ENCODE assay signal across 29 cellular contexts in the genomic region with DNA sequence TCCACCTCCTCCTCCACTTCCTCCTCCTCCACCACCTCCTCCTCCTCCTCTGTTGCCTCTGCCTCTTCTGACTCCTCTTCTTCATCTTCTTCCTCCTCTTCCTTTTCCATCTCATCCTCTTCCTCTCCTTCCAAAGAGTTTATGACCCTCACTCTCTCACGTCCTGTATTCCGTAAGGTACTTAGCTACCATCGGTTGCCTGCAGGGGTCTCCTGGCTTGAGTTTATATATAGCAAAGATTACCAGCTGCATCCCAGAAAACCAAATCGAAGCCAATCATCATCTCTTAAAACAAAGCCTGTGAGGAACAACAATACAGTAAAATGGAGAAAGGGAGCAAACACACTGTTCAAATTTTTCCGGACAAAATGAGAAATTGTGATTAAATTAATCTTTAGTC.
"Had no signal": no experiment of that assay in that cellular context is flagged by ENCODE, and none has a peak within 500 bp of the region (broad histone marks: within the 10 kb centered on the region; RNA-seq: fewer than 3 reads in every experiment).

No MANE protein-coding gene starts in this region.

- DNase-seq: effector CD8-positive, alpha-beta T cell; foreskin keratinocyte; heart left ventricle; hippocampal formation; kidney; mucosa of descending colon; naive B cell; right lobe of liver; small intestine; stimulated activated CD4-positive, alpha-beta T cell treated with anti-CD3 and anti-CD28 coated beads, Interleukin-15, amount 100 ng/mL, for 24 hours; stimulated activated CD4-positive, alpha-beta T cell treated with anti-CD3 and anti-CD28 coated beads, Interleukin-4, amount 100 ng/mL, for 1 hour; stimulated activated CD8-positive, alpha-beta memory T cell treated with anti-CD3 and anti-CD28 coated beads, Interleukin-4, amount 100 ng/mL, for 48 hours; stimulated activated naive CD4-positive, alpha-beta T cell; stimulated activated naive CD8-positive, alpha-beta T cell treated with anti-CD3 and anti-CD28 coated beads, Interleukin-15, amount 100 ng/mL, for 72 hours; transverse colon; upper lobe of right lung had no signal

- H3K4me1 Mint-ChIP-seq: mesothelial cell of epicardium; stimulated activated naive CD8-positive, alpha-beta T cell treated with anti-CD3 and anti-CD28 coated beads, Interleukin-15, amount 100 ng/mL, for 72 hours had no signal

- H3K4me3 Mint-ChIP-seq: dendritic cell treated with granulocyte-macrophage colony-stimulating factor and Interleukin-4, amounts not matched to agents 40 ng/mL and 50 ng/mL, for 4 days; memory B cell; mesothelial cell of epicardium; natural killer cell treated with Interleukin-12 subunit alpha and Interleukin-12 subunit beta and Interleukin-15 and Interleukin-18, amount 100 ng/mL, for 72 hours; neural progenitor cell; stimulated activated naive CD8-positive, alpha-beta T cell treated with anti-CD3 and anti-CD28 coated beads, Interleukin-15, amount 100 ng/mL, for 72 hours had no signal

- H3K36me3 Mint-ChIP-seq: mesothelial cell of epicardium, neural progenitor cell had no signal

- H3K27ac Mint-ChIP-seq: dendritic cell treated with granulocyte-macrophage colony-stimulating factor and Interleukin-4, amounts not matched to agents 40 ng/mL and 50 ng/mL, for 4 days; memory B cell; mesothelial cell of epicardium; naive B cell; natural killer cell treated with Interleukin-12 subunit alpha and Interleukin-12 subunit beta and Interleukin-15 and Interleukin-18, amount 100 ng/mL, for 72 hours; neural progenitor cell; progenitor cell of endocrine pancreas; stimulated activated naive CD8-positive, alpha-beta T cell treated with anti-CD3 and anti-CD28 coated beads, Interleukin-15, amount 100 ng/mL, for 72 hours had no signal

- H3K4me3 ChIP-seq: esophagus muscularis mucosa, gastroesophageal sphincter, heart left ventricle, lung, mucosa of descending colon, neural progenitor cell, right lobe of liver, suprapubic skin, transverse colon, upper lobe of right lung, vagina had no signal

- H3K9me3 ChIP-seq: esophagus muscularis mucosa, gastroesophageal sphincter, mucosa of descending colon, right lobe of liver, suprapubic skin, transverse colon, upper lobe of right lung, vagina had no signal

- H3K27me3 Mint-ChIP-seq: dendritic cell treated with granulocyte-macrophage colony-stimulating factor and Interleukin-4, amounts not matched to agents 40 ng/mL and 50 ng/mL, for 4 days; memory B cell; natural killer cell treated with Interleukin-12 subunit alpha and Interleukin-12 subunit beta and Interleukin-15 and Interleukin-18, amount 100 ng/mL, for 72 hours; progenitor cell of endocrine pancreas; stimulated activated naive CD8-positive, alpha-beta T cell treated with anti-CD3 and anti-CD28 coated beads, Interleukin-15, amount 100 ng/mL, for 72 hours had no signal

- H3K27me3 ChIP-seq: esophagus muscularis mucosa, foreskin keratinocyte, gastroesophageal sphincter, heart left ventricle, neural progenitor cell, right lobe of liver, suprapubic skin, transverse colon, upper lobe of right lung, vagina had no signal

- H3K27ac ChIP-seq: esophagus muscularis mucosa, foreskin keratinocyte, gastroesophageal sphincter, heart left ventricle, neural progenitor cell, parathyroid adenoma, right lobe of liver, suprapubic skin, transverse colon, upper lobe of right lung, vagina had no signal

- ATAC-seq: foreskin keratinocyte; gastroesophageal sphincter; heart left ventricle; left lobe of liver; mucosa of descending colon; natural killer cell treated with Interleukin-12 subunit alpha and Interleukin-12 subunit beta and Interleukin-15 and Interleukin-18, amount 100 ng/mL, for 72 hours; right lobe of liver; stimulated activated naive CD8-positive, alpha-beta T cell treated with anti-CD3 and anti-CD28 coated beads, Interleukin-15, amount 100 ng/mL, for 72 hours; upper lobe of right lung had no signal

- H3K36me3 ChIP-seq: esophagus muscularis mucosa, gastroesophageal sphincter, heart left ventricle, neural progenitor cell, right lobe of liver, suprapubic skin, transverse colon, upper lobe of right lung, vagina had no signal

- H3K4me1 ChIP-seq: esophagus muscularis mucosa, foreskin keratinocyte, gastroesophageal sphincter, heart left ventricle, parathyroid adenoma, right lobe of liver, suprapubic skin, transverse colon, upper lobe of right lung, vagina had no signal
